ENCODE assay signal across 8 cellular contexts in the genomic region with DNA sequence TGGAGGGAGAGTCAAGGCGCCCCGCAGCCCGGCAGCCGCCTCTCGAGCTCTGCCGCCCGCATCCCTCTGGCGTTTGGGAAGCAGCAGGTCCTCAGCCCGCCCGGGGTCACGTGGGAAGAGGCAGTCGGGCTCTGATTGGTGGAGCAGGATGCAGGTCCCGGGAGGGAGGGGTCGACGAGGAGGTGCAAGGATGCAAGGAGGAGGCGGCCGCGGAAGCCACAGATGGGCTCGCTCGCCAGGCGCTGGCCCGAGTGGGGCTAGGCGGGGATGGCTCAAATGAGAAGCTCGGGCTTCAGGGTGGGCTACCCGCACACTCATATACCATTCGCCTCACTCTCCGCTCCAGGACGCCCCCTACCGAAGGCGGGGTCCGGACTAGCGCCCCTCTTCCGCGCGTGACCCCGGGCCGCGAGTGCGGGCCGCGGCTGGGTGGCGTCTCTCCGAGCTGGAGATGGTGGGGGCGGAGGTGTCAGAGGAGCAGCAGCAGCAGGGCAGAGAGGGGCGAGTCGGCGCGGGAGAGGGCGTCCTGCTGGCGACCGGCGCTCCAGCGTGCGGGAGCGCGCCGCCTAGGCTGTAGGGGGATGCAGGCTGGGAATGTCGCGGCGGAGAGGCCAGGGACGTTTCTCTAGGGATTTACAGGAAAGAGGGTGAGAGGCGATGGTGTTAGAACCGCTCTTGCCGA. TPM values are rescaled to one million over a fixed set of nuclear protein-coding genes. Genes with fewer than 3 reads are reported as not detected.
DNase-seq lines count a peak whose midpoint lies in the region; ATAC-seq and TF ChIP-seq lines count a peak whose summit lies in the region.
"Had no signal": no experiment of that assay in that cellular context is flagged by ENCODE, and none has a peak within 500 bp of the region (broad histone marks: within the 10 kb centered on the region; RNA-seq: fewer than 3 reads in every experiment).

A gene with protein sequence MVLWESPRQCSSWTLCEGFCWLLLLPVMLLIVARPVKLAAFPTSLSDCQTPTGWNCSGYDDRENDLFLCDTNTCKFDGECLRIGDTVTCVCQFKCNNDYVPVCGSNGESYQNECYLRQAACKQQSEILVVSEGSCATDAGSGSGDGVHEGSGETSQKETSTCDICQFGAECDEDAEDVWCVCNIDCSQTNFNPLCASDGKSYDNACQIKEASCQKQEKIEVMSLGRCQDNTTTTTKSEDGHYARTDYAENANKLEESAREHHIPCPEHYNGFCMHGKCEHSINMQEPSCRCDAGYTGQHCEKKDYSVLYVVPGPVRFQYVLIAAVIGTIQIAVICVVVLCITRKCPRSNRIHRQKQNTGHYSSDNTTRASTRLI (minus strand): TSS at position 68 of the 682 bp plus-strand sequence. CDS start 409 bp downstream, outside the sequence.

- H3K9me3 Mint-ChIP-seq in naive B cell: no peaks in the 10 kb centered on the region

- no peaks in the 10 kb centered on the region for H3K9me3 ChIP-seq in suprapubic skin

- H3K27me3 ChIP-seq in suprapubic skin: peaks cover 89% of the 10 kb centered on the region

- no peak for TF ChIP-seq EP300 in suprapubic skin (IDR thresholded peaks at IDR 0.05)

- H3K27ac ChIP-seq in suprapubic skin: no peak within 1 kb of the TSS

- no peak for TF ChIP-seq POLR2A in suprapubic skin (IDR thresholded peaks at IDR 0.05)

- H3K4me1 Mint-ChIP-seq in naive B cell: peaks cover 25 to 38% (median 30%) of the 10 kb centered on the region in 3 donors

- 2% methylated on average over 22 of the region's 64 CpGs for WGBS in suprapubic skin

- H3K27me3 Mint-ChIP-seq in naive B cell: peaks cover 53 to 66% (median 57%) of the 10 kb centered on the region in 3 donors

- DNase-seq in NCI-H526 (lab: John Stamatoyannopoulos, UW) (peak; percentile 67 to 90), fibroblast of the aortic adventitia (ENCODE audit: low read depth) (peak; percentile 82), naive B cell (peak; percentile 15), suprapubic skin (ENCODE audit: low spot score in 2 of 2) (peak; percentile 77 to 79)
- DNase-seq in activated T-helper 9 cell treated with anti-CD3 and anti-CD28 coated beads, Interleukin-2, amount 50 U/mL, for 16 hours (ENCODE audit: low read depth): peak; percentile 5

- H3K27ac Mint-ChIP-seq in naive B cell: peak within 1 kb of the TSS in 4 of 6 donors; percentile 14 to 73 (median 61)

- H3K4me1 ChIP-seq in suprapubic skin: peaks cover 28% of the 10 kb centered on the region

- ATAC-seq in GM19023 (IDR thresholded peaks at IDR 0.05; ENCODE audit: unreplicated experiment): peak; percentile 66
- ATAC-seq in HG03159 (IDR thresholded peaks at IDR 0.05; ENCODE audit: unreplicated experiment): peak; percentile 68
- peak; percentile 54 to 56 for ATAC-seq in naive B cell (ENCODE audit: low read depth in 2 of 2)

- H3K4me3 ChIP-seq in fibroblast of the aortic adventitia (ENCODE audit: low read depth, low read length) (peak within 1 kb of the TSS; percentile 74), suprapubic skin (peak within 1 kb of the TSS; percentile 46)

- no peaks in the 10 kb centered on the region for H3K36me3 ChIP-seq in suprapubic skin

- H3K4me3 Mint-ChIP-seq in naive B cell: peak within 1 kb of the TSS; percentile 72 to 92 (median 86)

- TF ChIP-seq CTCF in fibroblast of the aortic adventitia (IDR thresholded peaks at IDR 0.05; ENCODE audit: insufficient read depth, low read length) (peak; percentile 30), suprapubic skin (IDR thresholded peaks at IDR 0.05) (no peak)

- peaks cover 0 to 14% of the 10 kb centered on the region in 2 donors for H3K36me3 Mint-ChIP-seq in naive B cell

RNA-seq across cellular contexts. Expression of the gene that starts here (rescaled TPM):
- total RNA-seq in fibroblast of the aortic adventitia (ENCODE audit: low replicate concordance) (4.7 and 9.4 TPM in 2 replicates), suprapubic skin (under 1 TPM in 1 of 4 donors, not detected in 3; 0.36 TPM)
- not detected for polyA plus RNA-seq in naive B cell (ENCODE audit: low read depth in 6 of 6)
- total RNA-seq: renal cortical epithelial cell had no signal

Comparison
In these comparisons a context has a peak if more than half of its experiments do, and no peak if none do; other contexts are left out.
1. Peak in DNase-seq and ATAC-seq in naive B cell; RNA of the gene not detected or under 1 TPM.
2. Peak in DNase-seq and H3K4me3 ChIP-seq in suprapubic skin; RNA of the gene not detected or under 1 TPM.
3. DNase-seq: peak in every context shown above with its lines; median percentile 82 in fibroblast of the aortic adventitia; 78 in NCI-H526; 78 in suprapubic skin; 15 in naive B cell; 5 in activated T-helper 9 cell treated with anti-CD3 and anti-CD28 coated beads, Interleukin-2, amount 50 U/mL, for 16 hours.